Comparison of ENCODE assay signal across 10 cellular contexts in genomic region chr5:62341783-62342475, GRCh38. TPM values are rescaled to one million over a fixed set of nuclear protein-coding genes. Genes with fewer than 3 reads are reported as not detected.
DNase-seq lines count a peak whose midpoint lies in the region; ATAC-seq, FAIRE-seq and TF ChIP-seq lines count a peak whose summit lies in the region.
"Had no signal": no experiment of that assay in that cellular context is flagged by ENCODE, and none has a peak within 500 bp of the region (broad histone marks: within the 10 kb centered on the region; RNA-seq: fewer than 3 reads in every experiment).

No MANE protein-coding gene starts in this region.

- no peaks in the 10 kb centered on the region for H3K27me3 ChIP-seq in GM12878 (replicated peaks in 1 of 2; ENCODE audit: control insufficient read depth in 2 of 2, insufficient read depth in 2 of 2, low read length in 1 of 2)
- H3K27me3 ChIP-seq in psoas muscle (ENCODE audit: insufficient read depth in 3 of 3, low read length in 2 of 3) = no peaks in the 10 kb centered on the region
- H3K27me3 ChIP-seq in heart left ventricle = no peaks in the 10 kb centered on the region

- H3K4me1 ChIP-seq in GM12878 (ENCODE audit: control insufficient read depth, insufficient read depth, low read length) = peaks cover 13% of the 10 kb centered on the region
- no peaks in the 10 kb centered on the region for H3K4me1 ChIP-seq in psoas muscle
- H3K4me1 ChIP-seq in heart left ventricle = no peaks in the 10 kb centered on the region

- H3K36me3 ChIP-seq in GM12878 (ENCODE audit: control insufficient read depth in 2 of 2, insufficient read depth in 2 of 2, low read length in 1 of 2) (peaks cover 0 to 3% of the 10 kb centered on the region in 2 experiments; a peak in 2 of 4 replicates), psoas muscle (ENCODE audit: insufficient read depth in 1 of 2, low read depth in 1 of 2) (no peaks in the 10 kb centered on the region), heart left ventricle (no peaks in the 10 kb centered on the region)

- POLR2A ChIA-PET in GM12878 (lab: Charles Lee) = no interaction called here

- no peak overlapping the region for H3K9ac ChIP-seq in GM12878 (ENCODE audit: control insufficient read depth, insufficient read depth, low read length)

- TF ChIP-seq CTCF in GM12878 (IDR thresholded peaks at IDR 0.05 in 2 of 3, conservative IDR thresholded peaks at IDR 0.05 in 1 of 3; ENCODE audit: control insufficient read depth in 2 of 3, extremely low read depth in 1 of 3, insufficient read depth in 1 of 3, low read depth in 3 of 3, low read length in 3 of 3) (no peak), psoas muscle (IDR thresholded peaks at IDR 0.05) (no peak), heart left ventricle (IDR thresholded peaks at IDR 0.05) (no peak)

- H3K4me2 ChIP-seq in GM12878 (ENCODE audit: control insufficient read depth, insufficient read depth) = peak overlapping the region; percentile 56; the same call in 1 of the 2 replicates

- in situ Hi-C loops in GM12878 (cut with MboI) = no loop called here

- TF ChIP-seq RAD21 in GM12878 (IDR thresholded peaks at IDR 0.05; ENCODE audit: insufficient read depth, low read depth, low read length) = no peak

- SMC1A ChIA-PET in GM12878 (lab: Charles Lee; ENCODE audit: uncharacterized antibody, unreplicated experiment) = interaction anchor here (1.1 to 2.7 kb wide), 2 partner anchors 10 to 117 kb away, joined by 5 to 9 read pairs; no protein-coding TSS in a partner anchor

- no peak for FAIRE-seq in GM12878 (lab: Jason Lieb, UNC)

- TF ChIP-seq EP300 in GM12878 (IDR thresholded peaks at IDR 0.05; ENCODE audit: borderline replicate concordance in 1 of 2, control insufficient read depth in 1 of 2, low read depth in 2 of 2, low read length in 2 of 2) = no peak

- no peak overlapping the region for H2AFZ ChIP-seq in GM12878 (ENCODE audit: control insufficient read depth, low read depth, low read length)

- H3K27ac ChIP-seq in GM12878 (ENCODE audit: control insufficient read depth, insufficient read depth) (peak overlapping the region; percentile 30), psoas muscle (no peak overlapping the region), heart left ventricle (no peak overlapping the region)

- 89% methylated on average over 4 of the region's 4 CpGs for WGBS in GM12878 (ENCODE audit: insufficient coverage, insufficient replicate concordance, low lambda C conversion rate, missing lambda C conversion rate)
- WGBS in psoas muscle, 3 donors = 88 to 95% (median 92%) methylated on average over 4 of the region's 4 CpGs
- WGBS in heart left ventricle, 4 donors = 84 to 90% (median 89%) methylated on average over 4 of the region's 4 CpGs

- no TSS peak for BruUV-seq in GM12878 (replicated peaks; lab: Mats Ljungman, UMichigan)

- no peak for TF ChIP-seq POLR2A in GM12878 (IDR thresholded peaks at IDR 0.05; ENCODE audit: low read depth, low read length)
- TF ChIP-seq POLR2A in heart left ventricle (IDR thresholded peaks at IDR 0.05) = no peak

- intact Hi-C loops in GM12878 (cut with micrococcal nuclease; ENCODE audit: unreplicated experiment) (no loop called here), psoas muscle (cut with DNase I) (no loop called here), heart left ventricle (cut with DNase I) (loop anchor here in 1 of 10 donors (5.0 kb wide), 1 partner anchor 35 kb away; the partner anchor contains the start of gene KIF2A)

- H3K4me3 ChIP-seq in GM12878 (no peak overlapping the region), psoas muscle (no peak overlapping the region), heart left ventricle (no peak overlapping the region)

- H4K20me1 ChIP-seq in GM12878 (ENCODE audit: control insufficient read depth, insufficient read depth) = no peaks in the 10 kb centered on the region; the same call in 1 of the 2 replicates

- RAD21 ChIA-PET in GM12878 (lab: Charles Lee; ENCODE audit: unreplicated experiment) = no interaction called here

- H3K79me2 ChIP-seq in GM12878 (ENCODE audit: control insufficient read depth, insufficient read depth, low read length) = peaks cover 52% of the 10 kb centered on the region

- H3K9me3 ChIP-seq in GM12878 (replicated peaks; ENCODE audit: control insufficient read depth, insufficient read depth, low read length) = no peaks in the 10 kb centered on the region
- H3K9me3 ChIP-seq in psoas muscle = no peaks in the 10 kb centered on the region
- H3K9me3 ChIP-seq in heart left ventricle = no peaks in the 10 kb centered on the region

- ATAC-seq in GM18498 (IDR thresholded peaks at IDR 0.05; ENCODE audit: unreplicated experiment) (peak; percentile 81), GM21381 (IDR thresholded peaks at IDR 0.05; ENCODE audit: unreplicated experiment) (peak; percentile 71), HG03196 (IDR thresholded peaks at IDR 0.05; ENCODE audit: unreplicated experiment) (peak; percentile 48), GM12878 (peak; percentile 41), psoas muscle (no peak), heart left ventricle (no peak)

- no peak for DNase-seq in GM12878 (ENCODE audit: low read depth, low spot score)
- DNase-seq in psoas muscle = no peak
- DNase-seq in NCI-H2171 treated with DMSO at 0.1 percent for 48 hours (lab: John Stamatoyannopoulos, UW) = no peak
- DNase-seq in heart left ventricle = no peak
- no peak for DNase-seq in SKM-1 treated with dmso at 0.1 percent for 144 hours (lab: John Stamatoyannopoulos, UW; ENCODE audit: unreplicated experiment)
- DNase-seq: DMS79, NCI-H1417 treated with DMSO at 0.1 percent for 48 hours had no signal

- CTCF ChIA-PET in GM12878 (lab: Yijun Ruan, JAX) = interaction anchor here (0.7 to 1.5 kb wide), 4 partner anchors 24 to 118 kb away, joined by 3 to 9 read pairs (median 4); partner anchors contain the start of gene DIMT1

TF ChIP-seq in GM12878, 131 proteins besides CTCF, POLR2A, EP300 and RAD21:
- TF ChIP-seq CEBPB (IDR thresholded peaks at IDR 0.05; ENCODE audit: borderline replicate concordance in 1 of 2, low read depth in 2 of 2, low read length in 2 of 2) = no peak
- 0 out of 2 replicates have a peak, but pooled peaks have one; percentile 14 for TF ChIP-seq IRF4 (IDR thresholded peaks at IDR 0.05; ENCODE audit: low read depth, low read length)

RNA-seq across cellular contexts. Expression of gene KIF2A, which starts 35.9 kb away (rescaled TPM):
- total RNA-seq in GM12878 (2013; cell fraction: nucleolus; rRNA removed) = 118 and 141 TPM in 2 replicates
- total RNA-seq in GM12878 (2014; rRNA removed) (55.2 and 69.2 TPM in 2 replicates), GM12878 (2014; rRNA removed; fragmentation: Illumina TruSeq; extraction: Trizol) (97.3 and 97.9 TPM in 2 replicates), GM12878 (2021) (81.0 and 82.1 TPM in 2 replicates), psoas muscle (10 to 100 TPM in 1 of 4 donors, 1 to 10 TPM in 3; 7.5 to 10.6 (median 8.9) TPM), heart left ventricle (10 to 100 TPM in 5 of 9 donors, 1 to 10 TPM in 4; 7.7 to 18.8 (median 14.3) TPM)
- 31.2 TPM for polyA plus RNA-seq in GM12878 (2011; ENCODE audit: low read depth)
- polyA plus RNA-seq in GM12878 (2011; rRNA removed) (78.1 and 121 TPM in 2 replicates), GM12878 (2014; fragmentation: Illumina TruSeq; extraction: Trizol) (124 and 140 TPM in 2 replicates), GM12878 (2014; fragmentation: Nextera tagmentation; extraction: Ambion mirVana) (10 to 100 TPM; 35.9 to 36.9 TPM), GM12878 (2014; rRNA removed) (44.2 and 54.3 TPM in 2 replicates), GM12878 (2016; fragmentation: Nextera tagmentation; extraction: Ambion mirVana) (100 to 1,000 TPM in 1 of 2 experiments, 10 to 100 TPM in 1; 93.1 to 106 TPM), psoas muscle (1 to 10 TPM; 1.4 to 9.2 (median 4.5) TPM), heart left ventricle (10 to 100 TPM in 1 of 2 donors, 1 to 10 TPM in 1; 1.5 to 10.7 TPM)
- 33.0 and 42.8 TPM in 2 replicates for polyA plus RNA-seq in GM12878 (2011; cell fraction: cytosol; rRNA removed)
- polyA plus RNA-seq in GM12878 (2011; cell fraction: nucleus; rRNA removed) = 44.1 and 58.5 TPM in 2 replicates
- 37.7 and 55.1 TPM in 2 replicates for polyA plus RNA-seq in GM12878 (2012)
- polyA minus RNA-seq in GM12878 (2011; rRNA and poly(A)+ RNA removed) = 73.4 and 117 TPM in 2 replicates
- polyA minus RNA-seq in GM12878 (2011; cell fraction: cytosol; rRNA and poly(A)+ RNA removed) = 51.3 and 63.9 TPM in 2 replicates
- 35.1 and 43.3 TPM in 2 replicates for polyA minus RNA-seq in GM12878 (2011; cell fraction: nucleus; rRNA and poly(A)+ RNA removed)

Comparison
In these comparisons a context has a peak if more than half of its experiments do, and no peak if none do; other contexts are left out.
1. ATAC-seq: peak in GM18498 (single experiment), GM21381 (single experiment), HG03196 (single experiment) and GM12878 (single experiment); none in psoas muscle (0 of 4) and heart left ventricle (0 of 4).